ENCODE assay signal across 17 cellular contexts in the genomic region with DNA sequence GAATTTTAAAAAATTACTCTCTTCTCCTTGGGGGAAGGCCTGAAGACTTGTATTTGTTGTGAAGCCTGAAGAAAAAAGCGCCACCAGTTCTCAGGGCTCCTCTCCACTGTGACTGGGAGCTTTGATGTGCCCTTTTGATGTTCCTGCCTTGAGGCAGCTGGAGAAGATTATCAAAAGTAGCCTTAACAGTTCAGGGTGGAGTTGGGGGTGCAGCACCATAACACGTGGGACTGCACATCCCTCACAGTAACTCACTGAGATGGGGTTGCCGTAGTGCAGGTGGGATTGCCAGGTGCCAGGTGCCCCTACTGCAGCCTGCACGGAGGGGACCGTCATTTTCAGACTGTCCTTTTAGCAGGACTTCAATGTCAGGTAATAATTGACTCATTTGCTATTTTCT.
"Had no signal": no experiment of that assay in that cellular context is flagged by ENCODE, and none has a peak within 500 bp of the region (broad histone marks: within the 10 kb centered on the region; RNA-seq: fewer than 3 reads in every experiment).

No MANE protein-coding gene starts in this region.

- H3K4me3 ChIP-seq: cardiac muscle cell, dorsolateral prefrontal cortex, esophagus muscularis mucosa, hepatocyte, pancreas, thoracic aorta, upper lobe of right lung had no signal

- H3K36me3 ChIP-seq: cardiac muscle cell, esophagus muscularis mucosa, pancreas, thoracic aorta, upper lobe of right lung had no signal

- DNase-seq: activated CD4-positive, alpha-beta T cell treated with anti-CD3 and anti-CD28 coated beads for 4 hours; activated CD8-positive, alpha-beta T cell treated with anti-CD3 and anti-CD28 coated beads for 36 hours; activated effector memory CD4-positive, alpha-beta T cell treated with Interleukin-2 at 50 U/mL for 16 hours; activated naive CD4-positive, alpha-beta T cell treated with anti-CD3 and anti-CD28 coated beads, Interleukin-2, amount 50 U/mL, for 16 hours; activated T-cell treated with anti-CD3 and anti-CD28 coated beads, Interleukin-2, amount 50 U/mL, for 4 hours; dorsolateral prefrontal cortex; pancreas; stimulated activated CD4-positive, alpha-beta T cell treated with anti-CD3 and anti-CD28 coated beads, Interleukin-12 subunit alpha, Interleukin-12 subunit beta, amount 100 ng/mL, for 4 hours; stimulated activated CD4-positive, alpha-beta T cell treated with anti-CD3 and anti-CD28 coated beads, Interleukin-2, amount 100 ng/mL, for 24 hours; T-helper 17 cell; upper lobe of right lung had no signal

- H3K9me3 ChIP-seq: esophagus muscularis mucosa, pancreas, thoracic aorta, upper lobe of right lung had no signal

- H3K27me3 ChIP-seq: cardiac muscle cell, dorsolateral prefrontal cortex, esophagus muscularis mucosa, hepatocyte, pancreas, upper lobe of right lung had no signal

- ATAC-seq: activated CD8-positive, alpha-beta T cell treated with anti-CD3 and anti-CD28 coated beads for 36 hours; activated T-cell treated with anti-CD3 and anti-CD28 coated beads, Interleukin-2, amount 50 U/mL, for 4 hours; pancreas; T-helper 17 cell; upper lobe of right lung had no signal

- H3K4me1 ChIP-seq: esophagus muscularis mucosa, pancreas, upper lobe of right lung had no signal

- H3K36me3 Mint-ChIP-seq: mesothelial cell of epicardium had no signal

- H3K9me3 Mint-ChIP-seq: activated CD8-positive, alpha-beta T cell treated with anti-CD3 and anti-CD28 coated beads for 36 hours; activated T-cell treated with anti-CD3 and anti-CD28 coated beads, Interleukin-2, amount 50 U/mL, for 4 hours; mesothelial cell of epicardium; neural crest cell had no signal

- H3K4me1 Mint-ChIP-seq: T-helper 17 cell had no signal

- H3K27me3 Mint-ChIP-seq: activated CD8-positive, alpha-beta T cell treated with anti-CD3 and anti-CD28 coated beads for 36 hours had no signal

- H3K27ac Mint-ChIP-seq: activated CD8-positive, alpha-beta T cell treated with anti-CD3 and anti-CD28 coated beads for 36 hours; mesothelial cell of epicardium; T-helper 17 cell had no signal

- H3K4me3 Mint-ChIP-seq: activated CD8-positive, alpha-beta T cell treated with anti-CD3 and anti-CD28 coated beads for 36 hours; activated T-cell treated with anti-CD3 and anti-CD28 coated beads, Interleukin-2, amount 50 U/mL, for 4 hours; mesothelial cell of epicardium; neural crest cell; T-helper 17 cell had no signal
